In genomic region chr11:45805305-45806071, GRCh38 we compare ENCODE assay signal across 8 cellular contexts. TPM values are rescaled to one million over a fixed set of nuclear protein-coding genes. Genes with fewer than 3 reads are reported as not detected.
DNase-seq lines count a peak whose midpoint lies in the region; ATAC-seq and TF ChIP-seq lines count a peak whose summit lies in the region.

No MANE protein-coding gene starts in this region.

- H3K27ac Mint-ChIP-seq in activated CD4-positive, alpha-beta T cell treated with anti-CD3 and anti-CD28 coated beads, Interleukin-2, amount 10 ng/mL, durations not matched to agents 24 days and 14 days = peak overlapping the region; percentile 96

- H3K4me1 Mint-ChIP-seq in activated CD4-positive, alpha-beta T cell treated with anti-CD3 and anti-CD28 coated beads, Interleukin-2, amount 10 ng/mL, durations not matched to agents 24 days and 14 days = peaks cover 33% of the 10 kb centered on the region

- H3K36me3 Mint-ChIP-seq in activated CD4-positive, alpha-beta T cell treated with anti-CD3 and anti-CD28 coated beads, Interleukin-2, amount 10 ng/mL, durations not matched to agents 24 days and 14 days (ENCODE audit: low read depth) = peaks cover 18% of the 10 kb centered on the region

- no peak for TF ChIP-seq CTCF in liver (IDR thresholded peaks at IDR 0.05; ENCODE audit: low read depth, low read length, missing input control)

- H3K4me3 Mint-ChIP-seq in activated CD4-positive, alpha-beta T cell treated with anti-CD3 and anti-CD28 coated beads, Interleukin-2, amount 10 ng/mL, durations not matched to agents 24 days and 14 days = peak overlapping the region; percentile 98

- 19% methylated on average over 29 of the region's 29 CpGs for WGBS in liver

- ATAC-seq in HG02642 (IDR thresholded peaks at IDR 0.05; ENCODE audit: poor library complexity, unreplicated experiment) = peak; percentile 40

- no peaks in the 10 kb centered on the region for H3K27me3 Mint-ChIP-seq in activated CD4-positive, alpha-beta T cell treated with anti-CD3 and anti-CD28 coated beads, Interleukin-2, amount 10 ng/mL, durations not matched to agents 24 days and 14 days

- peak overlapping the region; percentile 78 for H3K4me3 ChIP-seq in NT2/D1 (ENCODE audit: insufficient read length, low read depth)
- H3K4me3 ChIP-seq in liver (ENCODE audit: low read depth in 1 of 3, low read length in 3 of 3) = peak overlapping the region; percentile 55 to 97 (median 88)

- H3K36me3 ChIP-seq in NT2/D1 (ENCODE audit: insufficient read depth, insufficient read length, low read length) (peaks cover 42% of the 10 kb centered on the region), liver (ENCODE audit: control insufficient read depth in 4 of 4, insufficient read depth in 3 of 4, low read depth in 1 of 4, low read length in 3 of 4) (peaks cover 4 to 20% (median 8%) of the 10 kb centered on the region in 4 donors)

- H3K27me3 ChIP-seq in NT2/D1 (ENCODE audit: insufficient read depth, insufficient read length) (peaks cover 38% of the 10 kb centered on the region), liver (ENCODE audit: control insufficient read depth in 4 of 4, insufficient read depth in 4 of 4, low read length in 3 of 4) (no peaks in the 10 kb centered on the region)

- H3K27ac ChIP-seq in liver (ENCODE audit: low read depth in 1 of 2, low read length in 2 of 2) = peak overlapping the region; percentile 37 to 97

- TF ChIP-seq RAD21 in liver (IDR thresholded peaks at IDR 0.05) = no peak

- intact Hi-C loops in activated CD4-positive, alpha-beta T cell treated with anti-CD3 and anti-CD28 coated beads, Interleukin-2, amount 10 ng/mL, durations not matched to agents 24 days and 14 days (cut with micrococcal nuclease) = loop anchor here (1.0 to 10.0 kb wide), 4 partner anchors 34 to 1241 kb away; partner anchors contain the start of genes CD82 and CRY2

- H3K9ac ChIP-seq in NT2/D1 (ENCODE audit: insufficient read length, low read depth) (peak overlapping the region; percentile 83), liver (ENCODE audit: low read depth in 1 of 2, low read length in 2 of 2) (peak overlapping the region; percentile 0 to 95)

- H3K9me3 ChIP-seq in NT2/D1 (ENCODE audit: insufficient read depth, low read length) (no peaks in the 10 kb centered on the region), liver (ENCODE audit: control insufficient read depth in 4 of 4, low read length in 3 of 4) (no peaks in the 10 kb centered on the region)

- no peak for DNase-seq in activated CD4-positive, alpha-beta T cell treated with anti-CD3 and anti-CD28 coated beads, Interleukin-2, amount 10 ng/mL, durations not matched to agents 24 days and 14 days
- no peak for DNase-seq in activated CD4-positive, alpha-beta T cell treated with anti-CD3 and anti-CD28 coated beads for 4 hours
- DNase-seq in NT2/D1 (ENCODE audit: low read depth, low spot score) = peak; percentile 51
- DNase-seq in cerebellar cortex (ENCODE audit: low spot score) = peak; percentile 23
- peak; percentile 35 for DNase-seq in stromal cell of bone marrow (ENCODE audit: low read depth)
- DNase-seq in globus pallidus (ENCODE audit: low spot score) = no peak

- H3K4me1 ChIP-seq in NT2/D1 (ENCODE audit: insufficient read depth, insufficient read length) (peaks cover 16% of the 10 kb centered on the region), liver (ENCODE audit: control insufficient read depth in 4 of 4, insufficient read depth in 4 of 4, low read length in 3 of 4) (peaks cover 14 to 52% (median 33%) of the 10 kb centered on the region in 4 donors)

- H3K9me3 Mint-ChIP-seq in activated CD4-positive, alpha-beta T cell treated with anti-CD3 and anti-CD28 coated beads, Interleukin-2, amount 10 ng/mL, durations not matched to agents 24 days and 14 days = no peaks in the 10 kb centered on the region

TF ChIP-seq in liver, 16 proteins besides CTCF, POLR2A, EP300 and RAD21:
- TF ChIP-seq REST (IDR thresholded peaks at IDR 0.05) = no peak
- TF ChIP-seq SP1 (IDR thresholded peaks at IDR 0.05) = no peak
- TF ChIP-seq NR2F2 (IDR thresholded peaks at IDR 0.05) = no peak
- TF ChIP-seq FOXA2 (IDR thresholded peaks at IDR 0.05) = no peak
- no peak for TF ChIP-seq HNF4A (conservative IDR thresholded peaks at IDR 0.05)
- TF ChIP-seq TAF1 (conservative IDR thresholded peaks at IDR 0.05) = no peak
- no peak for TF ChIP-seq RXRA (IDR thresholded peaks at IDR 0.05)

RNA-seq across cellular contexts. Expression of gene SLC35C1, which starts 0.5 kb away (rescaled TPM):
- total RNA-seq in activated CD4-positive, alpha-beta T cell treated with anti-CD3 and anti-CD28 coated beads, Interleukin-2, amount 10 ng/mL, durations not matched to agents 24 days and 14 days = 15.3 and 17.4 TPM in 2 replicates
- total RNA-seq in liver = 10 to 100 TPM in 1 of 2 donors, 1 to 10 TPM in 1; 2.5 to 36.5 TPM
- 10 to 100 TPM; 55.8 to 82.0 TPM for polyA plus RNA-seq in liver

RNA-seq across cellular contexts. Expression of gene CRY2, which starts 41.8 kb away (rescaled TPM):
- total RNA-seq in activated CD4-positive, alpha-beta T cell treated with anti-CD3 and anti-CD28 coated beads, Interleukin-2, amount 10 ng/mL, durations not matched to agents 24 days and 14 days = 22.1 and 22.5 TPM in 2 replicates
- 10 to 100 TPM; 16.7 to 72.9 TPM for total RNA-seq in liver
- 10 to 100 TPM; 18.2 to 47.9 TPM for polyA plus RNA-seq in liver

Comparison
In these comparisons a context has a peak if more than half of its experiments do, and no peak if none do; other contexts are left out.
1. DNase-seq: peak in NT2/D1 (single experiment), cerebellar cortex (single experiment) and stromal cell of bone marrow (single experiment); none in activated CD4-positive, alpha-beta T cell treated with anti-CD3 and anti-CD28 coated beads, Interleukin-2, amount 10 ng/mL, durations not matched to agents 24 days and 14 days (single experiment), activated CD4-positive, alpha-beta T cell treated with anti-CD3 and anti-CD28 coated beads for 4 hours (0 of 2) and globus pallidus (single experiment).